Comparison of ENCODE assay signal across 8 cellular contexts in genomic region chr2:20650880-20651730, GRCh38. TPM values are rescaled to one million over a fixed set of nuclear protein-coding genes. Genes with fewer than 3 reads are reported as not detected.
A peak's percentile ranks its signal among the peaks of the same experiment; 100 is the strongest.
DNase-seq lines count a peak whose midpoint lies in the region; ATAC-seq and TF ChIP-seq lines count a peak whose summit lies in the region.

Gene HS1BP3, minus strand, starts transcription at chr2:20651098. Its CDS starts 35 bp downstream, at chr2:20651063.

- H3K27ac ChIP-seq in VCaP (peak within 1 kb of the TSS; percentile 87), mammary epithelial cell (ENCODE audit: insufficient read depth, low read depth, low read length) (peak within 1 kb of the TSS; percentile 92)

- peak within 1 kb of the TSS; percentile 85 to 91 (median 88) for H3K4me3 Mint-ChIP-seq in immature natural killer cell

- H4K20me1 ChIP-seq in mammary epithelial cell (ENCODE audit: insufficient read depth, low read length): no peaks in the 10 kb centered on the region

- peak; percentile 61 for DNase-seq in A172 (ENCODE audit: low spot score)
- peak; percentile 43 for DNase-seq in NCI-H2107 (lab: John Stamatoyannopoulos, UW)
- peak; percentile 81 for DNase-seq in mammary epithelial cell
- DNase-seq in immature natural killer cell: peak; percentile 95 to 97 (median 95)
- DNase-seq in stimulated activated CD4-positive, alpha-beta T cell treated with anti-CD3 and anti-CD28 coated beads, Interleukin-12 subunit alpha, Interleukin-12 subunit beta, amount 100 ng/mL, for 24 hours (ENCODE audit: low read depth in 2 of 2): peak; percentile 73 to 74

- peak within 1 kb of the TSS; percentile 98 for H3K4me2 ChIP-seq in mammary epithelial cell (ENCODE audit: insufficient read depth, low read depth, low read length)

- no peaks in the 10 kb centered on the region for H3K36me3 ChIP-seq in mammary epithelial cell (ENCODE audit: insufficient read depth, low read length)

- peaks cover 17% of the 10 kb centered on the region for H3K4me1 ChIP-seq in mammary epithelial cell (ENCODE audit: insufficient read depth, low read length)

- TSS peak; percentile 62 for BruUV-seq in mammary epithelial cell (replicated peaks; lab: Mats Ljungman, UMichigan)

- TF ChIP-seq CTCF in VCaP (conservative IDR thresholded peaks at IDR 0.05) (peak; percentile 97), mammary epithelial cell (conservative IDR thresholded peaks at IDR 0.05 in 1 of 2, IDR thresholded peaks at IDR 0.05 in 1 of 2; ENCODE audit: extremely low read depth in 1 of 2, insufficient read depth in 1 of 2, low read depth in 1 of 2, low read length in 2 of 2) (peak; percentile 65 to 70)

- H3K36me3 Mint-ChIP-seq in immature natural killer cell: no peaks in the 10 kb centered on the region

- peaks cover 29% of the 10 kb centered on the region for H3K79me2 ChIP-seq in mammary epithelial cell (ENCODE audit: insufficient read depth, low read length)

- no peaks in the 10 kb centered on the region for H3K27me3 ChIP-seq in mammary epithelial cell (ENCODE audit: insufficient read depth, low read length)

- intact Hi-C loops in mammary epithelial cell (cut with micrococcal nuclease): loop anchor here (1.0 kb wide), 2 partner anchors 208 to 255 kb away; no protein-coding TSS in a partner anchor

- no peaks in the 10 kb centered on the region for H3K9me3 ChIP-seq in mammary epithelial cell (replicated peaks; ENCODE audit: insufficient read depth, low read length)

- H3K27me3 Mint-ChIP-seq in immature natural killer cell (ENCODE audit: low read depth in 3 of 3): peaks cover 2 to 11% (median 10%) of the 10 kb centered on the region in 3 donors

- in situ Hi-C loops in mammary epithelial cell (cut with MboI; ENCODE audit: low sequenced_read_pairs in 2 of 2): no loop called here

- H3K9ac ChIP-seq in mammary epithelial cell (ENCODE audit: insufficient read depth, low read length): peak within 1 kb of the TSS; percentile 98

- H3K4me1 Mint-ChIP-seq in immature natural killer cell: peaks cover 38 to 44% of the 10 kb centered on the region in 2 donors

- ATAC-seq in GM18508 (IDR thresholded peaks at IDR 0.05; ENCODE audit: insufficient read depth, unreplicated experiment): peak; percentile 74
- peak; percentile 96 for ATAC-seq in HG02981 (IDR thresholded peaks at IDR 0.05; ENCODE audit: unreplicated experiment)

- 8% methylated on average over 24 of the region's 71 CpGs for WGBS in mammary epithelial cell (ENCODE audit: low coverage, missing lambda C conversion rate)

- H3K9me3 Mint-ChIP-seq in immature natural killer cell: no peaks in the 10 kb centered on the region

- dilution Hi-C loops in mammary epithelial cell (cut with HindIII; ENCODE audit: low sequenced_read_pairs): no loop called here

- peak within 1 kb of the TSS; percentile 93 to 98 (median 96) for H3K27ac Mint-ChIP-seq in immature natural killer cell

- peak within 1 kb of the TSS; percentile 100 for H2AFZ ChIP-seq in mammary epithelial cell (ENCODE audit: low read depth, low read length)

- CTCF ChIA-PET in mammary epithelial cell (lab: Charles Lee; ENCODE audit: low non-redundant PET): interaction anchor here (0.5 to 0.7 kb wide), 5 partner anchors 37 to 499 kb away, joined by 3 to 5 read pairs (median 3); partner anchors contain the start of gene RHOB

- H3K4me3 ChIP-seq in mammary epithelial cell (replicated peaks in 1 of 3; ENCODE audit: insufficient read depth in 1 of 3, low read depth in 2 of 3, low read length in 3 of 3): peak within 1 kb of the TSS; percentile 86 to 99 (median 91)

RNA-seq across cellular contexts. Expression of gene HS1BP3, which starts in this region (rescaled TPM):
- total RNA-seq in A172 (2014; rRNA removed; shearing (Covaris generic)): 32.3 and 43.9 TPM in 2 replicates
- total RNA-seq in mammary epithelial cell: 10 to 100 TPM; 20.5 to 26.5 TPM
- 13.4 TPM for polyA plus RNA-seq in mammary epithelial cell
- 27.1 TPM for polyA minus RNA-seq in mammary epithelial cell
- polyA plus RNA-seq in immature natural killer cell: 10 to 100 TPM; 19.2 to 31.1 (median 25.3) TPM

Comparison
In these comparisons a context has a peak if more than half of its experiments do, and no peak if none do; other contexts are left out.
1. Peak in every context shown above with its lines: DNase-seq, ATAC-seq, H3K4me3 ChIP-seq and H3K27ac ChIP-seq.
2. DNase-seq: peak in every context shown above with its lines; median percentile 95 in immature natural killer cell; 81 in mammary epithelial cell; 74 in stimulated activated CD4-positive, alpha-beta T cell treated with anti-CD3 and anti-CD28 coated beads, Interleukin-12 subunit alpha, Interleukin-12 subunit beta, amount 100 ng/mL, for 24 hours; 61 in A172; 43 in NCI-H2107.